ENCODE assay signal across 25 cellular contexts in the genomic region with DNA sequence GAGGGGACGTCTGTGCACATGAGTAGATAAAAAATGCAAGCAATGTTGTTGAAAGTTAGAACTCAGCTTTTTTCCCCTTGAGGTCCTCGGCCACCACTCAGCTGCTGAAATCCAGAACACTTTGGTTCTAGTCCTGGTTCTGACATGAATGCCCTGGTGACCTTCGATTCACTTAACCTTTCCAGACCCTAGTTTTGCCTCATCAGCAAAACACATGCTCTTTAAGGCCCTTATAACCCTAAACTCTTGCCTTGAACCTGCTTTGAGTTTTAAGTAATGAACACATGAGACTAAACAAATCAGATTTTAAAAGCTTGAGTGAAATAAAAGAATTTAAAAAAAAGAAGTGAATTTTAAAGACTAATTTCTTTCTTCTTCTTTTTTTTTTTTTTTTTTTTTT.
"Had no signal": no experiment of that assay in that cellular context is flagged by ENCODE, and none has a peak within 500 bp of the region (broad histone marks: within the 10 kb centered on the region; RNA-seq: fewer than 3 reads in every experiment).

No MANE protein-coding gene starts in this region.

- ATAC-seq: effector memory CD8-positive, alpha-beta T cell; esophagus mucosa; gastrocnemius medialis had no signal

- DNase-seq: colonic mucosa; cortex of kidney; effector CD8-positive, alpha-beta T cell; effector memory CD8-positive, alpha-beta T cell; endodermal cell; erythroblast; esophagus squamous epithelium; foreskin fibroblast; foreskin melanocyte; gastrocnemius medialis; glutamatergic neuron; head of caudate nucleus; heart right ventricle; hippocampal formation; left cardiac atrium; left lung; left ventricle myocardium superior; lower lobe of right lung; mesendoderm; midbrain had no signal

- H3K9me3 ChIP-seq: colonic mucosa, esophagus squamous epithelium, gastrocnemius medialis, lower lobe of right lung had no signal

- H3K36me3 ChIP-seq: colonic mucosa, esophagus squamous epithelium, gastrocnemius medialis, heart right ventricle, left lung, lower lobe of right lung had no signal

- FAIRE-seq: endometrium, islet of Langerhans, keratinocyte had no signal

- H3K27me3 ChIP-seq: colonic mucosa, left lung had no signal

- H3K27ac ChIP-seq: colonic mucosa, epithelial cell of prostate, esophagus squamous epithelium, gastrocnemius medialis, heart right ventricle, left lung, lower lobe of right lung had no signal

- H3K4me3 ChIP-seq: colonic mucosa, esophagus squamous epithelium, gastrocnemius medialis, heart right ventricle, left lung, lower lobe of right lung had no signal

- H3K4me1 ChIP-seq: colonic mucosa, esophagus squamous epithelium, gastrocnemius medialis, heart right ventricle, left lung, lower lobe of right lung had no signal
